Comparison of ENCODE assay signal across 23 cellular contexts in genomic region chr4:143443728-143444127, GRCh38.
DNase-seq lines count a peak whose midpoint lies in the region; ATAC-seq, FAIRE-seq and TF ChIP-seq lines count a peak whose summit lies in the region.
"Had no signal": no experiment of that assay in that cellular context is flagged by ENCODE, and none has a peak within 500 bp of the region (broad histone marks: within the 10 kb centered on the region; RNA-seq: fewer than 3 reads in every experiment).

No MANE protein-coding gene starts in this region.

- TF ChIP-seq RAD21 in GM12878 (IDR thresholded peaks at IDR 0.05; ENCODE audit: insufficient read depth, low read depth, low read length): no peak

- no peak for FAIRE-seq in GM12878 (lab: Jason Lieb, UNC)
- FAIRE-seq: GM12892, RCC 7860 had no signal

- H4K20me1 ChIP-seq in GM12878 (ENCODE audit: control insufficient read depth, insufficient read depth) (no peaks in the 10 kb centered on the region), osteoblast (ENCODE audit: insufficient read depth, low read length) (no peaks in the 10 kb centered on the region)

- H3K36me3 ChIP-seq in left ventricle myocardium inferior: peaks cover 33% of the 10 kb centered on the region
- no peaks in the 10 kb centered on the region for H3K36me3 ChIP-seq in GM12878 (ENCODE audit: control insufficient read depth in 2 of 2, insufficient read depth in 2 of 2, low read length in 1 of 2)
- H3K36me3 ChIP-seq in osteoblast (ENCODE audit: insufficient read depth, low read length): no peaks in the 10 kb centered on the region
- H3K36me3 ChIP-seq: HAP-1, SJSA1 had no signal

- H3K4me3 ChIP-seq in left ventricle myocardium inferior (no peak overlapping the region), GM12878 (no peak overlapping the region), osteoblast (ENCODE audit: insufficient read depth, low read length) (no peak overlapping the region)
- H3K4me3 ChIP-seq: GM23338, HAP-1, SJSA1 had no signal

- no peak for TF ChIP-seq POLR2A in GM12878 (IDR thresholded peaks at IDR 0.05; ENCODE audit: low read depth, low read length)

- POLR2A ChIA-PET in GM12878 (lab: Charles Lee): interaction anchor here (0.8 kb wide), 1 partner anchor 67 kb away, joined by 3 read pairs; no protein-coding TSS in a partner anchor

- no TSS peak for BruUV-seq in GM12878 (replicated peaks; lab: Mats Ljungman, UMichigan)

- H3K27ac ChIP-seq in left ventricle myocardium inferior (replicated peaks): peak overlapping the region; percentile 26
- no peak overlapping the region for H3K27ac ChIP-seq in GM12878 (ENCODE audit: control insufficient read depth, insufficient read depth)
- H3K27ac ChIP-seq in osteoblast (ENCODE audit: low read depth, low read length): no peak overlapping the region
- H3K27ac ChIP-seq: SJSA1 had no signal

- in situ Hi-C loops in GM12878 (cut with MboI): no loop called here

- H3K79me2 ChIP-seq in GM12878 (ENCODE audit: control insufficient read depth, insufficient read depth, low read length) (no peaks in the 10 kb centered on the region), osteoblast (ENCODE audit: insufficient read depth, low read length) (no peaks in the 10 kb centered on the region)

- no peaks in the 10 kb centered on the region for H3K27me3 ChIP-seq in left ventricle myocardium inferior (ENCODE audit: low read depth)
- H3K27me3 ChIP-seq in GM12878 (replicated peaks in 1 of 2; ENCODE audit: control insufficient read depth in 2 of 2, insufficient read depth in 2 of 2, low read length in 1 of 2): no peaks in the 10 kb centered on the region
- H3K27me3 ChIP-seq in osteoblast (ENCODE audit: insufficient read depth, low read length): no peaks in the 10 kb centered on the region
- H3K27me3 ChIP-seq: SJSA1 had no signal

- RAD21 ChIA-PET in GM12878 (lab: Charles Lee; ENCODE audit: unreplicated experiment): interaction anchor here (1.4 to 2.0 kb wide), 2 partner anchors 26 to 68 kb away, joined by 6 read pairs; no protein-coding TSS in a partner anchor

- H3K9me3 ChIP-seq in left ventricle myocardium inferior (replicated peaks) (no peaks in the 10 kb centered on the region), GM12878 (replicated peaks; ENCODE audit: control insufficient read depth, insufficient read depth, low read length) (no peaks in the 10 kb centered on the region), osteoblast (ENCODE audit: low read depth, low read length) (no peaks in the 10 kb centered on the region)
- H3K9me3 ChIP-seq: HAP-1, SJSA1 had no signal

- H2AFZ ChIP-seq in GM12878 (ENCODE audit: control insufficient read depth, low read depth, low read length) (no peak overlapping the region), osteoblast (ENCODE audit: low read length) (no peak overlapping the region)
- H2AFZ ChIP-seq: GM23338 had no signal

- TF ChIP-seq CTCF in left ventricle myocardium inferior (IDR thresholded peaks at IDR 0.05; ENCODE audit: borderline replicate concordance) (no peak), GM12878 (IDR thresholded peaks at IDR 0.05 in 2 of 3, conservative IDR thresholded peaks at IDR 0.05 in 1 of 3; ENCODE audit: control insufficient read depth in 2 of 3, extremely low read depth in 1 of 3, insufficient read depth in 1 of 3, low read depth in 3 of 3, low read length in 3 of 3) (no peak), osteoblast (IDR thresholded peaks at IDR 0.05; ENCODE audit: extremely low read depth, low read depth, low read length) (no peak)

- no peak for ATAC-seq in left ventricle myocardium superior
- peak; percentile 54 for ATAC-seq in GM12878
- ATAC-seq in GM21717 (IDR thresholded peaks at IDR 0.05; ENCODE audit: unreplicated experiment): no peak
- ATAC-seq: GM23338 had no signal

- no peak for DNase-seq in left ventricle myocardium inferior
- no peak for DNase-seq in left ventricle myocardium superior
- no peak for DNase-seq in GM12878 (ENCODE audit: low read depth, low spot score)
- DNase-seq in osteoblast (ENCODE audit: insufficient read length, low spot score, missing footprints): peak; percentile 45
- DNase-seq in activated T-cell treated with anti-CD3 and anti-CD28 coated beads, Interleukin-2, amount 50 U/mL, for 1 hour: no peak
- no peak for DNase-seq in NAMALWA (ENCODE audit: low spot score)
- DNase-seq: CD4-positive, CD25-positive, alpha-beta regulatory T cell; COR-L47; DND-41; KBM-7; NCI-H187 treated with DMSO at 0.1 percent for 48 hours; NCI-H2107; NCI-H2227 treated with DMSO at 0.1 percent for 48 hours; NCI-H510A; NCI-H748 treated with DMSO at 0.1 percent for 48 hours; OCI-M1; T-helper 1 cell had no signal

- no peak; a peak in 1 of 4 replicates for TF ChIP-seq EP300 in GM12878 (IDR thresholded peaks at IDR 0.05; ENCODE audit: borderline replicate concordance in 1 of 2, control insufficient read depth in 1 of 2, low read depth in 2 of 2, low read length in 2 of 2)

- H3K4me1 ChIP-seq in left ventricle myocardium inferior (peaks cover 51% of the 10 kb centered on the region), GM12878 (ENCODE audit: control insufficient read depth, insufficient read depth, low read length) (no peaks in the 10 kb centered on the region), osteoblast (ENCODE audit: insufficient read depth, low read length) (no peaks in the 10 kb centered on the region)
- H3K4me1 ChIP-seq: HAP-1, SJSA1 had no signal

- SMC1A ChIA-PET in GM12878 (lab: Charles Lee; ENCODE audit: uncharacterized antibody, unreplicated experiment): interaction anchor here (1.0 to 1.8 kb wide), 6 partner anchors 11 to 67 kb away, joined by 3 to 6 read pairs (median 4); no protein-coding TSS in a partner anchor

- H3K9ac ChIP-seq in GM12878 (ENCODE audit: control insufficient read depth, insufficient read depth, low read length): no peak overlapping the region

- WGBS in GM12878 (ENCODE audit: insufficient coverage, insufficient replicate concordance, low lambda C conversion rate, missing lambda C conversion rate): 0% methylated on average over 1 of the region's 1 CpG

- CTCF ChIA-PET in GM12878 (lab: Yijun Ruan, JAX): interaction anchor here (1.1 to 1.6 kb wide), 3 partner anchors 11 to 68 kb away, joined by 3 to 5 read pairs (median 4); no protein-coding TSS in a partner anchor

- H3K4me2 ChIP-seq in GM12878 (ENCODE audit: control insufficient read depth, insufficient read depth) (no peak overlapping the region), osteoblast (ENCODE audit: insufficient read depth, low read length) (no peak overlapping the region)
- H3K4me2 ChIP-seq: GM23338 had no signal

- intact Hi-C loops in left ventricle myocardium inferior (cut with micrococcal nuclease) (no loop called here), left ventricle myocardium superior (cut with micrococcal nuclease) (no loop called here), GM12878 (cut with micrococcal nuclease; ENCODE audit: unreplicated experiment) (no loop called here)

TF ChIP-seq in GM12878, 131 proteins besides CTCF, POLR2A, EP300 and RAD21:
- TF ChIP-seq SMAD5 (IDR thresholded peaks at IDR 0.05; ENCODE audit: low read depth) (no peak), NR2F1 (conservative IDR thresholded peaks at IDR 0.05) (no peak), PKNOX1 (IDR thresholded peaks at IDR 0.05) (peak; percentile 94), MEF2B (IDR thresholded peaks at IDR 0.05; ENCODE audit: partially characterized antibody, poor library complexity, severe bottlenecking) (peak; percentile 33)
